Comparison of ENCODE assay signal across 24 cellular contexts in the genomic region with DNA sequence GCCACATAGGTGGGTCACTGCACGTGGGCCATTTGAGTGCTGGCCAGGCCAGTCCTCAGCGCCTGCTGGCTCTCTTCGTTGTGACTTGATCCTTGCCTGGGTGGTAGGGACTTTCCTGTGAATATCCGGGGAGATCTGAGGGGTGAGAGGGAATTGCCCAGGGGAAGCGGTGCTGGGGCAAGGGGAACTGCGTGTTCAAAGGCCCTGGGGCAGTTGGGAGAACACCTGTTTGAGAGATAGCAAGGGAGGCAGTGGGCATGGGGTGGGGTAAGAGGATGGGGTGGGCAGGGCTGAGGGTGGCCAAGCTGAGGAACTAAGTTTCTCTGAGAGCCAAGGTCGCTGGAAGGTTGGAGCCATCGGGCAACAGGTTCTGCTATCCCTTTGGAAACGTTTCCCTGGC. TPM values are rescaled to one million over a fixed set of nuclear protein-coding genes. Genes with fewer than 3 reads are reported as not detected.
DNase-seq lines count a peak whose midpoint lies in the region; ATAC-seq and TF ChIP-seq lines count a peak whose summit lies in the region.
"Had no signal": no experiment of that assay in that cellular context is flagged by ENCODE, and none has a peak within 500 bp of the region (broad histone marks: within the 10 kb centered on the region; RNA-seq: fewer than 3 reads in every experiment).

No MANE protein-coding gene starts in this region.

- no peak overlapping the region for H3K14ac ChIP-seq in H9 (ENCODE audit: insufficient read depth, low read length)

- POLR2A ChIA-PET in activated CD8-positive, alpha-beta T cell treated with anti-CD3 and anti-CD28 coated beads for 36 hours (lab: Charles Lee): no interaction called here
- POLR2A ChIA-PET in activated CD8-positive, alpha-beta T cell treated with anti-CD3 and anti-CD28 coated beads, Interleukin-2, amount 10 ng/mL, durations not matched to agents 7 days and 5 days (lab: Charles Lee): interaction anchor here (0.9 kb wide), 1 partner anchor 60 kb away, joined by 3 read pairs; a partner anchor contains a TSS

- ATAC-seq in activated CD8-positive, alpha-beta T cell treated with anti-CD3 and anti-CD28 coated beads for 36 hours: no peak
- ATAC-seq in activated CD8-positive, alpha-beta T cell treated with anti-CD3 and anti-CD28 coated beads, Interleukin-2, amount 10 ng/mL, durations not matched to agents 7 days and 5 days: no peak
- no peak for ATAC-seq in gastrocnemius medialis
- ATAC-seq: left cardiac atrium, sciatic nerve had no signal

- DNase-seq in activated CD8-positive, alpha-beta T cell treated with anti-CD3 and anti-CD28 coated beads for 36 hours: no peak
- DNase-seq in activated CD8-positive, alpha-beta T cell treated with anti-CD3 and anti-CD28 coated beads, Interleukin-2, amount 10 ng/mL, durations not matched to agents 7 days and 5 days: no peak
- no peak for DNase-seq in H9
- DNase-seq in osteoblast (ENCODE audit: insufficient read length, low spot score, missing footprints): peak; percentile 23
- no peak for DNase-seq in NCI-H1694 (lab: John Stamatoyannopoulos, UW)
- DNase-seq in cortex of kidney (lab: John Stamatoyannopoulos, UW): no peak
- no peak for DNase-seq in gastrocnemius medialis
- DNase-seq: activated T-cell treated with anti-CD3 and anti-CD28 coated beads for 4 hours; esophagus squamous epithelium; foreskin melanocyte; left cardiac atrium; mammary epithelial cell; NCI-H1092 treated with DMSO at 0.1 percent for 48 hours; NCI-H2029 treated with DMSO at 0.1 percent for 48 hours; SHP77 treated with DMSO at 0.1 percent for 48 hours; stimulated activated CD4-positive, alpha-beta T cell treated with anti-CD3 and anti-CD28 coated beads, Interleukin-12 subunit alpha, Interleukin-12 subunit beta, amount 100 ng/mL, for 4 hours; stimulated activated CD4-positive, alpha-beta T cell treated with anti-CD3 and anti-CD28 coated beads, Interleukin-4, amount 100 ng/mL, for 24 hours; stimulated activated naive CD4-positive, alpha-beta T cell had no signal

- no peaks in the 10 kb centered on the region for H3K4me1 ChIP-seq in H9 (ENCODE audit: insufficient read depth, low read length)
- no peaks in the 10 kb centered on the region for H3K4me1 ChIP-seq in osteoblast (ENCODE audit: insufficient read depth, low read length)
- no peaks in the 10 kb centered on the region for H3K4me1 ChIP-seq in gastrocnemius medialis
- H3K4me1 ChIP-seq: A549, esophagus squamous epithelium, prostate gland had no signal

- H3K4ac ChIP-seq in H9 (ENCODE audit: low read depth, low read length): no peak overlapping the region

- no peaks in the 10 kb centered on the region for H3K23me2 ChIP-seq in H9 (ENCODE audit: insufficient read length, low read depth, low read length, poor library complexity, severe bottlenecking)

- H3K27me3 ChIP-seq in H9 (ENCODE audit: insufficient read depth, low read length): no peaks in the 10 kb centered on the region
- no peaks in the 10 kb centered on the region for H3K27me3 ChIP-seq in osteoblast (ENCODE audit: insufficient read depth, low read length)
- H3K27me3 ChIP-seq in gastrocnemius medialis: no peaks in the 10 kb centered on the region
- H3K27me3 ChIP-seq: esophagus squamous epithelium had no signal

- H2BK120ac ChIP-seq in H9 (ENCODE audit: low read depth, low read length, poor library complexity, severe bottlenecking): no peak overlapping the region

- H4K8ac ChIP-seq in H9 (replicated peaks; ENCODE audit: insufficient read length, low read depth, low read length): no peak overlapping the region

- TF ChIP-seq POLR2A in gastrocnemius medialis (IDR thresholded peaks at IDR 0.05): no peak

- no peaks in the 10 kb centered on the region for H3K27me3 Mint-ChIP-seq in activated CD8-positive, alpha-beta T cell treated with anti-CD3 and anti-CD28 coated beads for 36 hours
- no peaks in the 10 kb centered on the region for H3K27me3 Mint-ChIP-seq in activated CD8-positive, alpha-beta T cell treated with anti-CD3 and anti-CD28 coated beads, Interleukin-2, amount 10 ng/mL, durations not matched to agents 7 days and 5 days (ENCODE audit: low read depth)
- no peaks in the 10 kb centered on the region for H3K27me3 Mint-ChIP-seq in H9 (ENCODE audit: low read depth)
- H3K27me3 Mint-ChIP-seq in brain: no peaks in the 10 kb centered on the region

- H3T11ph ChIP-seq in H9 (ENCODE audit: low read length): no peak overlapping the region

- intact Hi-C loops in activated CD8-positive, alpha-beta T cell treated with anti-CD3 and anti-CD28 coated beads for 36 hours (cut with micrococcal nuclease): no loop called here
- intact Hi-C loops in gastrocnemius medialis (cut with DNase I; ENCODE audit: low total_unique reads): no loop called here

- H2BK12ac ChIP-seq in H9 (ENCODE audit: insufficient read length, low read depth, low read length): no peak overlapping the region

- no peak overlapping the region for H3K23ac ChIP-seq in H9 (ENCODE audit: insufficient read length, low read depth, low read length)

- H3K79me2 ChIP-seq in H9 (ENCODE audit: insufficient read depth, low read length): no peaks in the 10 kb centered on the region
- H3K79me2 ChIP-seq in osteoblast (ENCODE audit: insufficient read depth, low read length): peaks cover 2% of the 10 kb centered on the region

- no peak overlapping the region for H2AK5ac ChIP-seq in H9 (ENCODE audit: insufficient read length, low read length)

- H3K36me3 ChIP-seq in osteoblast (ENCODE audit: insufficient read depth, low read length) (peaks cover 64% of the 10 kb centered on the region), gastrocnemius medialis (peaks cover 0 to 66% of the 10 kb centered on the region in 2 donors)

- in situ Hi-C loops in gastrocnemius medialis (cut with MboI; ENCODE audit: low sequenced_read_pairs in 4 of 4): no loop called here

- no peak overlapping the region for H3K56ac ChIP-seq in H9 (ENCODE audit: insufficient read length, low read depth, low read length)

- H3K9me3 ChIP-seq in H9 (ENCODE audit: control insufficient read depth, low read depth, low read length): no peaks in the 10 kb centered on the region
- H3K9me3 ChIP-seq in osteoblast (ENCODE audit: low read depth, low read length): no peaks in the 10 kb centered on the region
- H3K9me3 ChIP-seq in gastrocnemius medialis: no peaks in the 10 kb centered on the region
- H3K9me3 ChIP-seq: A549, esophagus squamous epithelium, prostate gland, thoracic aorta had no signal

- no peaks in the 10 kb centered on the region for H3K79me1 ChIP-seq in H9 (ENCODE audit: insufficient read depth, low read depth, low read length, poor library complexity, severe bottlenecking)

- CTCF ChIA-PET in activated CD8-positive, alpha-beta T cell treated with anti-CD3 and anti-CD28 coated beads for 36 hours (lab: Charles Lee): interaction anchor here (0.8 to 1.7 kb wide), 2 partner anchors 17 to 34 kb away, joined by 4 to 8 read pairs; a partner anchor contains a TSS
- CTCF ChIA-PET in activated CD8-positive, alpha-beta T cell treated with anti-CD3 and anti-CD28 coated beads, Interleukin-2, amount 10 ng/mL, durations not matched to agents 7 days and 5 days (lab: Charles Lee): interaction anchor here (1.2 to 1.9 kb wide), 2 partner anchors 8 to 34 kb away, joined by 3 to 8 read pairs; a partner anchor contains a TSS

- H3K9me3 Mint-ChIP-seq in activated CD8-positive, alpha-beta T cell treated with anti-CD3 and anti-CD28 coated beads for 36 hours: no peaks in the 10 kb centered on the region
- H3K9me3 Mint-ChIP-seq in activated CD8-positive, alpha-beta T cell treated with anti-CD3 and anti-CD28 coated beads, Interleukin-2, amount 10 ng/mL, durations not matched to agents 7 days and 5 days (ENCODE audit: insufficient read depth): no peaks in the 10 kb centered on the region
- H3K9me3 Mint-ChIP-seq in H9 (no peaks in the 10 kb centered on the region; a peak in 1 of 5 replicates), brain (no peaks in the 10 kb centered on the region)

- H2AFZ ChIP-seq in H9 (ENCODE audit: low read length): no peak overlapping the region
- no peak overlapping the region for H2AFZ ChIP-seq in osteoblast (ENCODE audit: low read length)

- H2BK5ac ChIP-seq in H9 (ENCODE audit: insufficient read length, low read length): no peak overlapping the region

- no peak overlapping the region for H3K4me3 Mint-ChIP-seq in activated CD8-positive, alpha-beta T cell treated with anti-CD3 and anti-CD28 coated beads for 36 hours
- no peak overlapping the region for H3K4me3 Mint-ChIP-seq in activated CD8-positive, alpha-beta T cell treated with anti-CD3 and anti-CD28 coated beads, Interleukin-2, amount 10 ng/mL, durations not matched to agents 7 days and 5 days
- H3K4me3 Mint-ChIP-seq in H9 (no peak overlapping the region), brain (no peak overlapping the region)

- no peak overlapping the region for H2BK20ac ChIP-seq in H9 (ENCODE audit: low read depth, low read length, poor library complexity, severe bottlenecking)

- no CpG with 5 or more reads among the region's 9 CpGs for WGBS in H9 (ENCODE audit: extremely low coverage, insufficient read length, low lambda C conversion rate)

- H4K20me1 ChIP-seq in H9 (ENCODE audit: control insufficient read depth, insufficient read depth, insufficient read length) (no peaks in the 10 kb centered on the region), osteoblast (ENCODE audit: insufficient read depth, low read length) (peaks cover 19% of the 10 kb centered on the region)

- H3K4me2 ChIP-seq in H9 (ENCODE audit: insufficient read depth, insufficient read length, low read length) (no peak overlapping the region), osteoblast (ENCODE audit: insufficient read depth, low read length) (no peak overlapping the region)
- H3K4me2 ChIP-seq: A549 had no signal

- H3K27ac ChIP-seq in H9 (ENCODE audit: insufficient read length, low read depth, low read length) (no peak overlapping the region), osteoblast (ENCODE audit: low read depth, low read length) (no peak overlapping the region), gastrocnemius medialis (peak overlapping the region in 2 of 4 donors; percentile 13 to 24)
- H3K27ac ChIP-seq: A549, coronary artery, esophagus squamous epithelium, prostate gland, thoracic aorta had no signal

- no peak overlapping the region for H4K91ac ChIP-seq in H9 (ENCODE audit: insufficient read length, low read depth, low read length)

- peaks cover 14% of the 10 kb centered on the region for H3K4me1 Mint-ChIP-seq in activated CD8-positive, alpha-beta T cell treated with anti-CD3 and anti-CD28 coated beads for 36 hours (ENCODE audit: low read depth)
- H3K4me1 Mint-ChIP-seq in activated CD8-positive, alpha-beta T cell treated with anti-CD3 and anti-CD28 coated beads, Interleukin-2, amount 10 ng/mL, durations not matched to agents 7 days and 5 days (ENCODE audit: low read depth): no peaks in the 10 kb centered on the region
- H3K4me1 Mint-ChIP-seq in H9 (peaks cover 0 to 8% of the 10 kb centered on the region in 2 experiments; a peak in 1 of 4 replicates), brain (peaks cover 12% of the 10 kb centered on the region)

- peaks cover 36% of the 10 kb centered on the region for H3K36me3 Mint-ChIP-seq in activated CD8-positive, alpha-beta T cell treated with anti-CD3 and anti-CD28 coated beads for 36 hours (ENCODE audit: low read depth)
- peaks cover 58% of the 10 kb centered on the region for H3K36me3 Mint-ChIP-seq in activated CD8-positive, alpha-beta T cell treated with anti-CD3 and anti-CD28 coated beads, Interleukin-2, amount 10 ng/mL, durations not matched to agents 7 days and 5 days (ENCODE audit: low read depth)
- H3K36me3 Mint-ChIP-seq in H9 (ENCODE audit: insufficient read depth in 1 of 3, low read depth in 3 of 3) (peaks cover 24 to 74% (median 59%) of the 10 kb centered on the region in 3 experiments; a peak in 6 of 7 replicates), brain (peaks cover 63% of the 10 kb centered on the region)

- no peak overlapping the region for H4K5ac ChIP-seq in H9 (ENCODE audit: insufficient read length, low read depth, low read length)

- H3K18ac ChIP-seq in H9 (ENCODE audit: insufficient read length, low read depth, low read length): no peak overlapping the region

- TF ChIP-seq CTCF in activated CD8-positive, alpha-beta T cell treated with anti-CD3 and anti-CD28 coated beads for 36 hours (IDR thresholded peaks at IDR 0.05): no peak
- TF ChIP-seq CTCF in H9 (conservative IDR thresholded peaks at IDR 0.05) (no peak), brain (conservative IDR thresholded peaks at IDR 0.05) (no peak), osteoblast (IDR thresholded peaks at IDR 0.05; ENCODE audit: extremely low read depth, low read depth, low read length) (no peak), gastrocnemius medialis (IDR thresholded peaks at IDR 0.05 in 4 of 5, conservative IDR thresholded peaks at IDR 0.05 in 1 of 5) (no peak)

- H2BK15ac ChIP-seq in H9 (ENCODE audit: low read depth, low read length): no peak overlapping the region

- H3K27ac Mint-ChIP-seq in activated CD8-positive, alpha-beta T cell treated with anti-CD3 and anti-CD28 coated beads for 36 hours: peak overlapping the region; percentile 30
- H3K27ac Mint-ChIP-seq in activated CD8-positive, alpha-beta T cell treated with anti-CD3 and anti-CD28 coated beads, Interleukin-2, amount 10 ng/mL, durations not matched to agents 7 days and 5 days: no peak overlapping the region
- H3K27ac Mint-ChIP-seq in H9: peak overlapping the region in 2 of 3 experiments; percentile 28 to 31; a peak in 1 of 7 replicates
- peak overlapping the region in 3 of 5 experiments; percentile 57 to 80 (median 62) for H3K27ac Mint-ChIP-seq in brain

- H3K4me3 ChIP-seq in osteoblast (ENCODE audit: insufficient read depth, low read length) (no peak overlapping the region), gastrocnemius medialis (no peak overlapping the region)
- H3K4me3 ChIP-seq: A549, coronary artery, esophagus squamous epithelium, prostate gland, thoracic aorta had no signal

- no peak overlapping the region for H3K9ac ChIP-seq in H9 (ENCODE audit: extremely low read depth, insufficient read length, low read length)

RNA-seq across cellular contexts. Expression of a gene that starts 25.0 kb away (rescaled TPM):
- total RNA-seq in activated CD8-positive, alpha-beta T cell treated with anti-CD3 and anti-CD28 coated beads for 36 hours: 10 to 100 TPM; 13.3 TPM
- total RNA-seq in activated CD8-positive, alpha-beta T cell treated with anti-CD3 and anti-CD28 coated beads, Interleukin-2, amount 10 ng/mL, durations not matched to agents 7 days and 5 days: 10 to 100 TPM; 30.0 to 30.9 TPM
- total RNA-seq in H9 (2021): 38.2 and 40.4 TPM in 2 replicates
- polyA plus RNA-seq in brain (ENCODE audit: insufficient read depth, low read depth, low replicate concordance): 7.1 TPM
- 5.0 and 5.8 TPM in 2 replicates for total RNA-seq in osteoblast
- 1 to 10 TPM; 2.2 to 9.3 (median 6.2) TPM for total RNA-seq in gastrocnemius medialis

RNA-seq across cellular contexts. Expression of a gene that starts 29.8 kb away (rescaled TPM):
- not detected for total RNA-seq in activated CD8-positive, alpha-beta T cell treated with anti-CD3 and anti-CD28 coated beads for 36 hours
- total RNA-seq in activated CD8-positive, alpha-beta T cell treated with anti-CD3 and anti-CD28 coated beads, Interleukin-2, amount 10 ng/mL, durations not matched to agents 7 days and 5 days: not detected
- total RNA-seq in H9 (2021): 0.22 TPM in 1 of 2 replicates, not detected in the other
- polyA plus RNA-seq in brain (ENCODE audit: insufficient read depth, low read depth, low replicate concordance): 0.31 TPM
- under 0.01 TPM in 1 of 2 replicates, not detected in the other for total RNA-seq in osteoblast
- total RNA-seq in gastrocnemius medialis: 1 to 10 TPM in 3 of 4 donors, not detected in 1; 2.0 to 5.0 (median 2.0) TPM

RNA-seq across cellular contexts. Expression of a gene that starts 35.3 kb away (rescaled TPM):
- 100 to 1,000 TPM; 108 to 116 TPM for total RNA-seq in activated CD8-positive, alpha-beta T cell treated with anti-CD3 and anti-CD28 coated beads for 36 hours
- 100 to 1,000 TPM; 145 to 154 TPM for total RNA-seq in activated CD8-positive, alpha-beta T cell treated with anti-CD3 and anti-CD28 coated beads, Interleukin-2, amount 10 ng/mL, durations not matched to agents 7 days and 5 days
- 29.1 and 29.3 TPM in 2 replicates for total RNA-seq in H9 (2021)
- 8.9 TPM for polyA plus RNA-seq in brain (ENCODE audit: insufficient read depth, low read depth, low replicate concordance)
- total RNA-seq in osteoblast: 6.2 and 8.3 TPM in 2 replicates
- 1 to 10 TPM; 2.9 to 6.8 (median 4.1) TPM for total RNA-seq in gastrocnemius medialis

RNA-seq across cellular contexts. Expression of a gene that starts 59.8 kb away (rescaled TPM):
- 10 to 100 TPM; 48.6 to 50.7 TPM for total RNA-seq in activated CD8-positive, alpha-beta T cell treated with anti-CD3 and anti-CD28 coated beads for 36 hours
- 10 to 100 TPM; 62.3 to 70.6 TPM for total RNA-seq in activated CD8-positive, alpha-beta T cell treated with anti-CD3 and anti-CD28 coated beads, Interleukin-2, amount 10 ng/mL, durations not matched to agents 7 days and 5 days
- total RNA-seq in H9 (2021) (39.9 and 41.2 TPM in 2 replicates), osteoblast (29.7 and 33.0 TPM in 2 replicates), gastrocnemius medialis (10 to 100 TPM; 16.5 to 84.9 (median 47.0) TPM)
- 65.0 TPM for polyA plus RNA-seq in brain (ENCODE audit: insufficient read depth, low read depth, low replicate concordance)
